In genomic region chr18:50836521-50836957, GRCh38 we compare ENCODE assay signal across 11 cellular contexts. TPM values are rescaled to one million over a fixed set of nuclear protein-coding genes. Genes with fewer than 3 reads are reported as not detected.
DNase-seq lines count a peak whose midpoint lies in the region; ATAC-seq and TF ChIP-seq lines count a peak whose summit lies in the region.
"Had no signal": no experiment of that assay in that cellular context is flagged by ENCODE, and none has a peak within 500 bp of the region (broad histone marks: within the 10 kb centered on the region; RNA-seq: fewer than 3 reads in every experiment).

No MANE protein-coding gene starts in this region.

- H3K4me3 Mint-ChIP-seq in natural killer cell treated with Interleukin-12 subunit alpha and Interleukin-12 subunit beta and Interleukin-15 and Interleukin-18, amount 100 ng/mL, for 72 hours: peak overlapping the region; percentile 61
- no peak overlapping the region for H3K4me3 Mint-ChIP-seq in natural killer cell

- 68 to 72% methylated on average over 2 of the region's 2 CpGs for WGBS in gastroesophageal sphincter (ENCODE audit: low coverage in 1 of 2), 2 donors
- 59 to 69% (median 59%) methylated on average over 2 of the region's 2 CpGs for WGBS in psoas muscle, 3 donors

- peak in 1 of 2 donors; percentile 50 for ATAC-seq in natural killer cell treated with Interleukin-12 subunit alpha and Interleukin-12 subunit beta and Interleukin-15 and Interleukin-18, amount 100 ng/mL, for 72 hours
- ATAC-seq in natural killer cell (no peak), gastroesophageal sphincter (no peak), HG02623 (IDR thresholded peaks at IDR 0.05; ENCODE audit: unreplicated experiment) (no peak), psoas muscle (no peak), GM21825 (IDR thresholded peaks at IDR 0.05; ENCODE audit: unreplicated experiment) (no peak)

- H3K4me3 ChIP-seq in epithelial cell of proximal tubule (ENCODE audit: low read depth, low read length) (no peak overlapping the region), gastroesophageal sphincter (no peak overlapping the region), psoas muscle (no peak overlapping the region)
- H3K4me3 ChIP-seq: uterus had no signal

- no peaks in the 10 kb centered on the region for H3K36me3 Mint-ChIP-seq in natural killer cell treated with Interleukin-12 subunit alpha and Interleukin-12 subunit beta and Interleukin-15 and Interleukin-18, amount 100 ng/mL, for 72 hours
- H3K36me3 Mint-ChIP-seq in natural killer cell: no peaks in the 10 kb centered on the region

- H3K27me3 Mint-ChIP-seq in natural killer cell treated with Interleukin-12 subunit alpha and Interleukin-12 subunit beta and Interleukin-15 and Interleukin-18, amount 100 ng/mL, for 72 hours: no peaks in the 10 kb centered on the region
- peaks cover 2 to 7% of the 10 kb centered on the region in 2 donors for H3K27me3 Mint-ChIP-seq in natural killer cell (ENCODE audit: low read depth in 2 of 2)

- DNase-seq in natural killer cell treated with Interleukin-12 subunit alpha and Interleukin-12 subunit beta and Interleukin-15 and Interleukin-18, amount 100 ng/mL, for 72 hours (ENCODE audit: low spot score): no peak
- DNase-seq in natural killer cell: no peak
- peak; percentile 23 to 67 for DNase-seq in NCI-H446 (lab: John Stamatoyannopoulos, UW)
- DNase-seq in epithelial cell of proximal tubule (ENCODE audit: low read depth): peak; percentile 29
- no peak for DNase-seq in psoas muscle
- DNase-seq: T1000, uterus had no signal

- H3K27ac Mint-ChIP-seq in natural killer cell treated with Interleukin-12 subunit alpha and Interleukin-12 subunit beta and Interleukin-15 and Interleukin-18, amount 100 ng/mL, for 72 hours: peak overlapping the region; percentile 18 to 19
- no peak overlapping the region for H3K27ac Mint-ChIP-seq in natural killer cell

- H3K4me1 Mint-ChIP-seq in natural killer cell treated with Interleukin-12 subunit alpha and Interleukin-12 subunit beta and Interleukin-15 and Interleukin-18, amount 100 ng/mL, for 72 hours (ENCODE audit: low read depth in 2 of 2): peaks cover 4 to 6% of the 10 kb centered on the region in 2 donors
- peaks cover 4 to 5% of the 10 kb centered on the region in 2 donors for H3K4me1 Mint-ChIP-seq in natural killer cell

- H3K27me3 ChIP-seq in gastroesophageal sphincter (no peaks in the 10 kb centered on the region), psoas muscle (ENCODE audit: insufficient read depth in 3 of 3, low read length in 2 of 3) (no peaks in the 10 kb centered on the region)
- H3K27me3 ChIP-seq: uterus had no signal

- no peak overlapping the region for H3K27ac ChIP-seq in gastroesophageal sphincter
- H3K27ac ChIP-seq in psoas muscle: no peak overlapping the region
- H3K27ac ChIP-seq: C4-2B, uterus had no signal

- TF ChIP-seq EP300 in gastroesophageal sphincter (IDR thresholded peaks at IDR 0.05): no peak

- no peaks in the 10 kb centered on the region for H3K9me3 ChIP-seq in gastroesophageal sphincter
- H3K9me3 ChIP-seq in psoas muscle: no peaks in the 10 kb centered on the region
- H3K9me3 ChIP-seq: uterus had no signal

- peaks cover 0 to 7% (median 0%) of the 10 kb centered on the region in 3 donors for H3K4me1 ChIP-seq in gastroesophageal sphincter
- no peaks in the 10 kb centered on the region for H3K4me1 ChIP-seq in psoas muscle
- H3K4me1 ChIP-seq: uterus had no signal

- intact Hi-C loops in natural killer cell (cut with micrococcal nuclease) (no loop called here), psoas muscle (cut with DNase I) (no loop called here)

- no peak for TF ChIP-seq POLR2A in gastroesophageal sphincter (IDR thresholded peaks at IDR 0.05)

- H3K36me3 ChIP-seq in gastroesophageal sphincter: no peaks in the 10 kb centered on the region
- H3K36me3 ChIP-seq in psoas muscle (ENCODE audit: insufficient read depth in 1 of 2, low read depth in 1 of 2): no peaks in the 10 kb centered on the region
- H3K36me3 ChIP-seq: uterus had no signal

- H3K9me3 Mint-ChIP-seq in natural killer cell treated with Interleukin-12 subunit alpha and Interleukin-12 subunit beta and Interleukin-15 and Interleukin-18, amount 100 ng/mL, for 72 hours: no peaks in the 10 kb centered on the region
- H3K9me3 Mint-ChIP-seq in natural killer cell: no peaks in the 10 kb centered on the region

- TF ChIP-seq CTCF in natural killer cell (IDR thresholded peaks at IDR 0.05): no peak
- no peak for TF ChIP-seq CTCF in epithelial cell of proximal tubule (conservative IDR thresholded peaks at IDR 0.05; ENCODE audit: low read depth, low read length)
- TF ChIP-seq CTCF in gastroesophageal sphincter (IDR thresholded peaks at IDR 0.05): no peak
- TF ChIP-seq CTCF in psoas muscle (IDR thresholded peaks at IDR 0.05): no peak

RNA-seq across cellular contexts. Expression of gene MRO, which starts 16.7 kb away (rescaled TPM):
- not detected for total RNA-seq in natural killer cell treated with Interleukin-12 subunit alpha and Interleukin-12 subunit beta and Interleukin-15 and Interleukin-18, amount 100 ng/mL, for 72 hours
- total RNA-seq in natural killer cell (not detected), epithelial cell of proximal tubule (not detected in 2 replicates), gastroesophageal sphincter (under 1 TPM in 3 of 4 donors, not detected in 1; 0.16 to 0.94 (median 0.31) TPM), psoas muscle (1 to 10 TPM in 3 of 4 donors, under 1 TPM in 1; 0.11 to 1.7 (median 1.6) TPM)
- under 1 TPM; 0.35 to 0.82 (median 0.53) TPM for polyA plus RNA-seq in psoas muscle

RNA-seq across cellular contexts. Expression of gene ME2, which starts 42.4 kb away (rescaled TPM):
- 100 to 1,000 TPM; 112 to 120 TPM for total RNA-seq in natural killer cell treated with Interleukin-12 subunit alpha and Interleukin-12 subunit beta and Interleukin-15 and Interleukin-18, amount 100 ng/mL, for 72 hours
- total RNA-seq in natural killer cell (10 to 100 TPM; 42.4 to 61.3 (median 43.5) TPM), epithelial cell of proximal tubule (57.4 and 60.4 TPM in 2 replicates), gastroesophageal sphincter (10 to 100 TPM; 44.8 to 59.2 (median 53.1) TPM), psoas muscle (10 to 100 TPM; 31.0 to 63.8 (median 52.3) TPM)
- 10 to 100 TPM; 19.8 to 35.1 (median 26.7) TPM for polyA plus RNA-seq in psoas muscle

Comparison
In these comparisons a context has a peak if more than half of its experiments do, and no peak if none do; other contexts are left out.
1. H3K27ac Mint-ChIP-seq: peak in natural killer cell treated with Interleukin-12 subunit alpha and Interleukin-12 subunit beta and Interleukin-15 and Interleukin-18, amount 100 ng/mL, for 72 hours (2 of 2); none in natural killer cell (0 of 2).
2. DNase-seq: peak in NCI-H446 (2 of 2) and epithelial cell of proximal tubule (single experiment); none in natural killer cell treated with Interleukin-12 subunit alpha and Interleukin-12 subunit beta and Interleukin-15 and Interleukin-18, amount 100 ng/mL, for 72 hours (single experiment), natural killer cell (single experiment) and psoas muscle (0 of 2).